14 cellular contexts compared by ENCODE assay signal in the genomic region with DNA sequence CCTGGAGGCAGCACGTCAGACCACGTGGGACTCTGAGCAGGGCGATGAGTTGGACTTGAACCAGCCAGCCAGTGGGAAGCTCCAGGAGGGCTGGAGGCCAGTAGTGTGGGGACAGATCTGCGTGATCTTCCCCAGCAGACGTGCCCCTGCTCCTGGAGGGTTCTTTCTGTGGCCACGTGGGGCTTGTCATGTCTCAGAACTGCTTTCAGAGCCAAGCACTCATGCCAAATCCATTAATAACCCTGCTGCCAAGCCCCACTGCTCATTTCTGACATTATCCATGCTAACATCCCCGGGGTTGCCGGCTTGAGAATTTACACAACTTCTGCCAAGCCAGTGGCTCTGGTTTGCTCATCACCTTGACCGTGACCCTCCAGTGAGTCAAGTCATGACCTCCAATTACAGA. TPM values are rescaled to one million over a fixed set of nuclear protein-coding genes. Genes with fewer than 3 reads are reported as not detected.
DNase-seq lines count a peak whose midpoint lies in the region; ATAC-seq, FAIRE-seq and TF ChIP-seq lines count a peak whose summit lies in the region.
"Had no signal": no experiment of that assay in that cellular context is flagged by ENCODE, and none has a peak within 500 bp of the region (broad histone marks: within the 10 kb centered on the region; RNA-seq: fewer than 3 reads in every experiment).

No MANE protein-coding gene starts in this region.

- H3K4me3 ChIP-seq in H1 (ENCODE audit: extremely low read depth in 1 of 4, insufficient read depth in 2 of 4, low read depth in 3 of 4, low read length in 4 of 4) (no peak overlapping the region), suprapubic skin (no peak overlapping the region), small intestine (ENCODE audit: low read depth in 1 of 2, low read length in 2 of 2) (no peak overlapping the region)
- no peak overlapping the region for H3K4me3 ChIP-seq in CD8-positive, alpha-beta T cell (ENCODE audit: low read depth, low read length)

- H3K23me2 ChIP-seq in H1 (ENCODE audit: low read depth, low read length): no peaks in the 10 kb centered on the region

- no peaks in the 10 kb centered on the region for H3K27me3 ChIP-seq in H1 (replicated peaks in 1 of 4; ENCODE audit: control insufficient read depth in 3 of 4, extremely low read depth in 1 of 4, insufficient read depth in 3 of 4, low read length in 3 of 4)
- no peaks in the 10 kb centered on the region for H3K27me3 ChIP-seq in suprapubic skin
- H3K27me3 ChIP-seq in small intestine (ENCODE audit: control insufficient read depth in 2 of 2, insufficient read depth in 2 of 2, low read length in 2 of 2): no peaks in the 10 kb centered on the region
- H3K27me3 ChIP-seq in CD8-positive, alpha-beta T cell (ENCODE audit: insufficient read depth, low read length): no peaks in the 10 kb centered on the region

- H3K56ac ChIP-seq in H1 (replicated peaks; ENCODE audit: insufficient read length, low read depth, low read length): no peak overlapping the region

- H3K79me1 ChIP-seq in H1 (ENCODE audit: low read depth, low read length): no peaks in the 10 kb centered on the region

- no peak overlapping the region for H2BK5ac ChIP-seq in H1 (ENCODE audit: low read depth, low read length)

- no peak overlapping the region for H3K18ac ChIP-seq in H1 (ENCODE audit: extremely low read depth, low read length)

- no peak overlapping the region for H3K4me3 Mint-ChIP-seq in CD8-positive, alpha-beta T cell

- 0 out of 2 replicates have a peak overlapping the region, but pooled peaks have one; percentile 17 for H2BK12ac ChIP-seq in H1 (ENCODE audit: low read depth, low read length)

- no peaks in the 10 kb centered on the region for H3K36me3 Mint-ChIP-seq in CD8-positive, alpha-beta T cell

- CTCF ChIA-PET in H1 (lab: Charles Lee; ENCODE audit: partially characterized antibody): interaction anchor here (0.9 kb wide), 1 partner anchor 238 kb away, joined by 3 read pairs; no protein-coding TSS in a partner anchor
- CTCF ChIA-PET in CD8-positive, alpha-beta T cell (lab: Charles Lee): no interaction called here

- no peaks in the 10 kb centered on the region for H3K4me1 Mint-ChIP-seq in CD8-positive, alpha-beta T cell (ENCODE audit: low read depth)

- no peak overlapping the region for H2BK15ac ChIP-seq in H1 (ENCODE audit: low read length)

- no peak for TF ChIP-seq CTCF in H1 (IDR thresholded peaks at IDR 0.05; ENCODE audit: control extremely low read depth in 1 of 3, insufficient read depth in 1 of 3, low read depth in 1 of 3, low read length in 3 of 3)
- no peak for TF ChIP-seq CTCF in suprapubic skin (IDR thresholded peaks at IDR 0.05)
- TF ChIP-seq CTCF in CD8-positive, alpha-beta T cell (IDR thresholded peaks at IDR 0.05): no peak

- no peak overlapping the region for H3K4me2 ChIP-seq in H1 (ENCODE audit: insufficient read depth in 1 of 2, low read depth in 2 of 2, low read length in 2 of 2)

- H2AFZ ChIP-seq in H1 (ENCODE audit: low read length): no peak overlapping the region

- H3K9me3 ChIP-seq in H1 (ENCODE audit: insufficient read depth in 2 of 2, low read depth in 1 of 2, low read length in 1 of 2) (no peaks in the 10 kb centered on the region), suprapubic skin (no peaks in the 10 kb centered on the region), small intestine (ENCODE audit: control insufficient read depth, low read depth) (no peaks in the 10 kb centered on the region)
- no peaks in the 10 kb centered on the region for H3K9me3 ChIP-seq in CD8-positive, alpha-beta T cell (ENCODE audit: low read length)

- intact Hi-C loops in CD8-positive, alpha-beta T cell (cut with DNase I, micrococcal nuclease): no loop called here

- H3K27ac ChIP-seq in H1 (ENCODE audit: low read depth, low read length) (no peak overlapping the region), suprapubic skin (peak overlapping the region; percentile 65), small intestine (ENCODE audit: low read depth in 1 of 2, low read length in 1 of 2) (no peak overlapping the region)
- no peak overlapping the region for H3K27ac ChIP-seq in CD8-positive, alpha-beta T cell (ENCODE audit: low read depth, low read length)

- H2AK5ac ChIP-seq in H1 (ENCODE audit: low read depth, low read length): no peak overlapping the region

- no peak overlapping the region for H3K23ac ChIP-seq in H1 (ENCODE audit: insufficient read length)

- peak; percentile 10 for DNase-seq in LHCN-M2 (ENCODE audit: low read depth)
- no peak for DNase-seq in H1 (ENCODE audit: low read depth in 1 of 2, low spot score in 2 of 2)
- peak; percentile 88 for DNase-seq in kidney tubule cell (ENCODE audit: low spot score)
- peak; percentile 87 to 88 for DNase-seq in suprapubic skin (ENCODE audit: low spot score in 2 of 2)
- no peak for DNase-seq in small intestine
- no peak for DNase-seq in stimulated activated naive CD8-positive, alpha-beta T cell treated with anti-CD3 and anti-CD28 coated beads, Interleukin-15, Interleukin-2, amounts not matched to agents 100 U/mL and 50 U/mL, for 24 hours
- DNase-seq in CD8-positive, alpha-beta T cell: no peak
- DNase-seq: DMS153; NCI-H2081 treated with DMSO at 0.1 percent for 48 hours; OCI-M1; stimulated activated CD4-positive, alpha-beta T cell treated with anti-CD3 and anti-CD28 coated beads, Interleukin-15, amount 100 ng/mL, for 24 hours; stimulated activated naive CD4-positive, alpha-beta T cell treated with Interleukin-2 at 50 U/mL for 16 hours had no signal

- 89% methylated on average over 9 of the region's 9 CpGs; no CpG with 5 or more reads in 1 of the 2 experiments for WGBS in H1 (ENCODE audit: extremely low coverage in 1 of 2, insufficient coverage in 1 of 2, insufficient read length in 1 of 2, insufficient replicate concordance in 2 of 2, low coverage in 1 of 2, low lambda C conversion rate in 2 of 2, missing lambda C conversion rate in 1 of 2), 2 experiments
- 23% methylated on average over 9 of the region's 9 CpGs for WGBS in suprapubic skin
- 53 to 80% (median 62%) methylated on average over 9 of the region's 9 CpGs for WGBS in small intestine, 3 donors

- no peaks in the 10 kb centered on the region for H3K36me3 ChIP-seq in H1 (ENCODE audit: control insufficient read depth in 2 of 4, insufficient read depth in 4 of 4, low read length in 3 of 4)
- peaks cover 34% of the 10 kb centered on the region for H3K36me3 ChIP-seq in suprapubic skin
- peaks cover 2% of the 10 kb centered on the region in 2 donors for H3K36me3 ChIP-seq in small intestine (ENCODE audit: control insufficient read depth in 2 of 2, insufficient read depth in 2 of 2, low read length in 2 of 2)
- H3K36me3 ChIP-seq in CD8-positive, alpha-beta T cell (ENCODE audit: insufficient read depth, low read length): no peaks in the 10 kb centered on the region

- no peak overlapping the region for H3K27ac Mint-ChIP-seq in CD8-positive, alpha-beta T cell

- no peaks in the 10 kb centered on the region for H4K20me1 ChIP-seq in H1 (replicated peaks in 1 of 2; ENCODE audit: control insufficient read depth in 1 of 2, insufficient read depth in 2 of 2, low read length in 2 of 2)

- TF ChIP-seq EP300 in H1 (IDR thresholded peaks at IDR 0.05; ENCODE audit: borderline replicate concordance in 1 of 2, low read depth in 2 of 2, low read length in 2 of 2) (no peak), suprapubic skin (IDR thresholded peaks at IDR 0.05) (no peak)

- FAIRE-seq in H1 (lab: Jason Lieb, UNC) (no peak), small intestine (lab: Jason Lieb, UNC) (no peak)
- FAIRE-seq: GM18507 had no signal

- H2BK20ac ChIP-seq in H1 (ENCODE audit: low read length): no peak overlapping the region

- no peak overlapping the region for H3K4ac ChIP-seq in H1 (replicated peaks; ENCODE audit: insufficient read length, low read depth, low read length)

- H4K91ac ChIP-seq in H1 (replicated peaks; ENCODE audit: insufficient read length, low read length): no peak overlapping the region

- H3K79me2 ChIP-seq in H1 (ENCODE audit: control insufficient read depth in 1 of 2, insufficient read depth in 2 of 2, low read length in 2 of 2): no peaks in the 10 kb centered on the region

- H2BK120ac ChIP-seq in H1 (replicated peaks; ENCODE audit: low read depth, low read length): no peak overlapping the region

- H4K5ac ChIP-seq in H1 (ENCODE audit: insufficient read length, low read depth, low read length): no peak overlapping the region

- H3K27me3 Mint-ChIP-seq in CD8-positive, alpha-beta T cell (ENCODE audit: low read depth): peaks cover 24% of the 10 kb centered on the region

- TF ChIP-seq RAD21 in H1 (IDR thresholded peaks at IDR 0.05 in 1 of 2, conservative IDR thresholded peaks at IDR 0.05 in 1 of 2; ENCODE audit: low read depth in 2 of 2, low read length in 2 of 2): no peak

- no peak for TF ChIP-seq POLR2A in H1 (IDR thresholded peaks at IDR 0.05; ENCODE audit: control extremely low read depth in 1 of 2, low read depth in 2 of 2, low read length in 2 of 2)
- TF ChIP-seq POLR2A in suprapubic skin (IDR thresholded peaks at IDR 0.05): no peak

- H3K14ac ChIP-seq in H1 (ENCODE audit: insufficient read length): no peak overlapping the region

- H3K9ac ChIP-seq in H1 (replicated peaks in 1 of 4; ENCODE audit: extremely low read depth in 1 of 4, low read depth in 3 of 4, low read length in 3 of 4): peak overlapping the region in 1 of 4 experiments; percentile 5; a peak in 2 of 7 replicates

- H4K8ac ChIP-seq in H1 (ENCODE audit: extremely low read depth, insufficient read depth, low read length): no peak overlapping the region

- POLR2A ChIA-PET in H1 (lab: Charles Lee; ENCODE audit: partially characterized antibody): no interaction called here
- POLR2A ChIA-PET in CD8-positive, alpha-beta T cell (lab: Charles Lee): no interaction called here

- no peaks in the 10 kb centered on the region for H3K9me3 Mint-ChIP-seq in CD8-positive, alpha-beta T cell

- no peak for ATAC-seq in GM18519 (IDR thresholded peaks at IDR 0.05; ENCODE audit: low FRiP score, unreplicated experiment)
- no peak for ATAC-seq in stimulated activated naive CD8-positive, alpha-beta T cell treated with anti-CD3 and anti-CD28 coated beads, Interleukin-15, Interleukin-2, amounts not matched to agents 100 U/mL and 50 U/mL, for 24 hours
- ATAC-seq in CD8-positive, alpha-beta T cell: no peak

- peaks cover 0 to 6% (median 2%) of the 10 kb centered on the region in 4 experiments; a peak in 4 of 7 replicates for H3K4me1 ChIP-seq in H1 (replicated peaks in 1 of 4; ENCODE audit: control insufficient read depth in 3 of 4, insufficient read depth in 4 of 4, low read length in 3 of 4)
- peaks cover 39% of the 10 kb centered on the region for H3K4me1 ChIP-seq in suprapubic skin
- no peaks in the 10 kb centered on the region for H3K4me1 ChIP-seq in small intestine (ENCODE audit: control insufficient read depth in 2 of 2, insufficient read depth in 1 of 2, low read depth in 1 of 2, low read length in 1 of 2)
- no peaks in the 10 kb centered on the region for H3K4me1 ChIP-seq in CD8-positive, alpha-beta T cell (ENCODE audit: insufficient read depth, low read length)

RNA-seq across cellular contexts. Expression of a gene that starts 38.3 kb away (rescaled TPM):
- total RNA-seq in LHCN-M2 (2014; rRNA removed) (7.8 and 7.9 TPM in 2 replicates), suprapubic skin (10 to 100 TPM; 30.3 to 53.3 (median 47.3) TPM)
- polyA plus RNA-seq in LHCN-M2 (2012): 45.1 TPM
- total RNA-seq in H1 (2021; fragmentation: NEBNext Ultra II Directional; extraction: Animal tissue kit (Norgen Biotek cat#: 25700)): 4.3 and 4.4 TPM in 2 replicates
- polyA plus RNA-seq in H1 (2011; rRNA removed) (3.9 and 5.7 TPM in 2 replicates), small intestine (10 to 100 TPM; 11.4 to 27.0 (median 17.8) TPM)
- polyA plus RNA-seq in H1 (2011; cell fraction: cytosol; rRNA removed): 3.2 TPM
- 6.7 TPM for polyA plus RNA-seq in H1 (2011; cell fraction: nucleus; rRNA removed)
- 4.9 to 6.1 TPM (median 5.2 TPM) in 4 replicates for polyA plus RNA-seq in H1 (2012, experiment 1 of 2)
- polyA plus RNA-seq in H1 (2012, experiment 2 of 2): 4.8 TPM
- 2.9 TPM for polyA plus RNA-seq in H1 (2013, experiment 1 of 2)
- polyA plus RNA-seq in H1 (2013, experiment 2 of 2): 3.1 TPM
- 3.2 and 3.4 TPM in 2 replicates for polyA minus RNA-seq in H1 (2011; rRNA and poly(A)+ RNA removed)
- 3.3 TPM for polyA minus RNA-seq in H1 (2011; cell fraction: cytosol; rRNA and poly(A)+ RNA removed)
- 3.0 TPM for polyA minus RNA-seq in H1 (2011; cell fraction: nucleus; rRNA and poly(A)+ RNA removed)
- total RNA-seq in CD8-positive, alpha-beta T cell: not detected

Comparison
In these comparisons a context has a peak if more than half of its experiments do, and no peak if none do; other contexts are left out.
1. DNase-seq: peak in LHCN-M2 (single experiment), kidney tubule cell (single experiment) and suprapubic skin (2 of 2); none in H1 (0 of 2), small intestine (single experiment), stimulated activated naive CD8-positive, alpha-beta T cell treated with anti-CD3 and anti-CD28 coated beads, Interleukin-15, Interleukin-2, amounts not matched to agents 100 U/mL and 50 U/mL, for 24 hours (single experiment) and CD8-positive, alpha-beta T cell (0 of 7).